Comparison of ENCODE assay signal across 1 cellular context in genomic region chr7:30755384-30756154, GRCh38.
TF ChIP-seq lines count a peak whose summit lies in the region.

No MANE protein-coding gene starts in this region.

TF ChIP-seq in SK-N-SH treated with all-trans-retinoic acid at 6 μM for 48 hours, 23 proteins besides CTCF, POLR2A, EP300 and RAD21 (continued from another document):
- TF ChIP-seq POU6F1 (CRISPR knock-in tag; IDR thresholded peaks at IDR 0.05; ENCODE audit: borderline replicate concordance, low read depth) (no peak), ARNTL (CRISPR knock-in tag; IDR thresholded peaks at IDR 0.05; ENCODE audit: borderline replicate concordance, low read depth) (no peak), ZC3H10 (CRISPR knock-in tag; IDR thresholded peaks at IDR 0.05) (no peak), ZFP30 (CRISPR knock-in tag; IDR thresholded peaks at IDR 0.05) (0 out of 2 replicates have a peak, but pooled peaks have one; percentile 14), CSRNP3 (CRISPR knock-in tag; IDR thresholded peaks at IDR 0.05) (no peak)
